In genomic region chr6:48610846-48611245, GRCh38 we compare ENCODE assay signal across 25 cellular contexts.
A peak's percentile ranks its signal among the peaks of the same experiment; 100 is the strongest.
DNase-seq lines count a peak whose midpoint lies in the region; TF ChIP-seq lines count a peak whose summit lies in the region.
"Had no signal": no experiment of that assay in that cellular context is flagged by ENCODE, and none has a peak within 500 bp of the region (broad histone marks: within the 10 kb centered on the region; RNA-seq: fewer than 3 reads in every experiment).

No MANE protein-coding gene starts in this region.

- H3K9me3 ChIP-seq in smooth muscle cell (replicated peaks; ENCODE audit: low read depth), result no peaks in the 10 kb centered on the region
- H3K9me3 ChIP-seq: ascending aorta, stomach, tibial artery had no signal

- no peaks in the 10 kb centered on the region for H3K36me3 Mint-ChIP-seq in endothelial cell (ENCODE audit: low read depth, unreplicated experiment)
- H3K36me3 Mint-ChIP-seq: activated naive CD8-positive, alpha-beta T cell treated with anti-CD3 and anti-CD28 coated beads, Interleukin-2, amount 10 ng/mL, durations not matched to agents 7 days and 5 days; WTC11 had no signal

- H3F3A ChIP-seq in smooth muscle cell (ENCODE audit: low read depth), result no peaks in the 10 kb centered on the region

- 78% methylated on average over 1 of the region's 1 CpG for WGBS in smooth muscle cell (ENCODE audit: low lambda C conversion rate)

- H3K4me3 Mint-ChIP-seq in endothelial cell (ENCODE audit: unreplicated experiment), result no peak overlapping the region
- H3K4me3 Mint-ChIP-seq: activated naive CD8-positive, alpha-beta T cell treated with anti-CD3 and anti-CD28 coated beads, Interleukin-2, amount 10 ng/mL, durations not matched to agents 7 days and 5 days; activated T-cell treated with anti-CD3 and anti-CD28 coated beads, Interleukin-2, amount 50 U/mL, for 4 hours; WTC11 had no signal

- H3K9ac ChIP-seq in smooth muscle cell (ENCODE audit: low read depth), result no peak overlapping the region

- H3K4me1 Mint-ChIP-seq in endothelial cell (ENCODE audit: unreplicated experiment), result no peaks in the 10 kb centered on the region
- H3K4me1 Mint-ChIP-seq: activated naive CD8-positive, alpha-beta T cell treated with anti-CD3 and anti-CD28 coated beads, Interleukin-2, amount 10 ng/mL, durations not matched to agents 7 days and 5 days; WTC11 had no signal

- H3K27ac ChIP-seq in smooth muscle cell (ENCODE audit: low read depth), result no peak overlapping the region
- H3K27ac ChIP-seq: ascending aorta, dorsolateral prefrontal cortex, stomach, tibial artery had no signal

- H3K4me2 ChIP-seq in smooth muscle cell, result no peak overlapping the region

- H4K20me1 ChIP-seq in smooth muscle cell (ENCODE audit: low read depth), result no peaks in the 10 kb centered on the region

- H3K4me1 ChIP-seq in smooth muscle cell (ENCODE audit: low read depth), result no peaks in the 10 kb centered on the region
- H3K4me1 ChIP-seq: ascending aorta, stomach, tibial artery had no signal

- H2AFZ ChIP-seq in smooth muscle cell (ENCODE audit: low read depth), result no peak overlapping the region

- no peak for TF ChIP-seq CTCF in smooth muscle cell (IDR thresholded peaks at IDR 0.05; ENCODE audit: borderline replicate concordance, insufficient read depth, poor library complexity, severe bottlenecking)
- no peak for TF ChIP-seq CTCF in endothelial cell (IDR thresholded peaks at IDR 0.05; ENCODE audit: unreplicated experiment)

- H3K27me3 Mint-ChIP-seq in endothelial cell (ENCODE audit: unreplicated experiment), result no peaks in the 10 kb centered on the region
- H3K27me3 Mint-ChIP-seq: activated naive CD8-positive, alpha-beta T cell treated with anti-CD3 and anti-CD28 coated beads, Interleukin-2, amount 10 ng/mL, durations not matched to agents 7 days and 5 days had no signal

- H3K4me3 ChIP-seq in smooth muscle cell, result no peak overlapping the region
- H3K4me3 ChIP-seq: ascending aorta, dorsolateral prefrontal cortex, stomach, tibial artery had no signal

- H3K9me3 Mint-ChIP-seq in endothelial cell (ENCODE audit: unreplicated experiment), result no peaks in the 10 kb centered on the region
- H3K9me3 Mint-ChIP-seq: WTC11 had no signal

- H3K79me2 ChIP-seq in smooth muscle cell (ENCODE audit: low read depth), result no peaks in the 10 kb centered on the region

- no peaks in the 10 kb centered on the region for H3K36me3 ChIP-seq in smooth muscle cell (ENCODE audit: low read depth)
- H3K36me3 ChIP-seq: ascending aorta, stomach, tibial artery had no signal

- no peaks in the 10 kb centered on the region for H3K27me3 ChIP-seq in smooth muscle cell (ENCODE audit: low read depth)
- H3K27me3 ChIP-seq: ascending aorta, dorsolateral prefrontal cortex, stomach, tibial artery had no signal

- H3K27ac Mint-ChIP-seq in endothelial cell (ENCODE audit: unreplicated experiment), result no peak overlapping the region
- H3K27ac Mint-ChIP-seq: activated naive CD8-positive, alpha-beta T cell treated with anti-CD3 and anti-CD28 coated beads, Interleukin-2, amount 10 ng/mL, durations not matched to agents 7 days and 5 days; WTC11 had no signal

- DNase-seq in HT1080 (ENCODE audit: low read depth) (peak; percentile 34), astrocyte of the hippocampus (ENCODE audit: low read depth, low spot score) (peak; percentile 29), fibroblast of the conjunctiva (ENCODE audit: low read depth) (peak; percentile 31), stromal cell of bone marrow (ENCODE audit: low read depth) (peak; percentile 45), smooth muscle cell (lab: John Stamatoyannopoulos, UW; ENCODE audit: unreplicated experiment) (no peak), endothelial cell (ENCODE audit: low spot score) (no peak)
- no peak for DNase-seq in activated CD8-positive, alpha-beta memory T cell treated with anti-CD3 and anti-CD28 coated beads for 24 hours
- DNase-seq: activated CD4-positive, alpha-beta T cell treated with anti-CD3 and anti-CD28 coated beads, Interleukin-2, amount 50 U/mL, for 1 hour; activated gamma-delta T cell; activated naive CD8-positive, alpha-beta T cell treated with anti-CD3 and anti-CD28 coated beads, Interleukin-2, amount 10 ng/mL, durations not matched to agents 7 days and 5 days; activated T-cell treated with anti-CD3 and anti-CD28 coated beads, Interleukin-2, amount 50 U/mL, for 4 hours; C1 segment of cervical spinal cord; COR-L47; dorsolateral prefrontal cortex; GF-D8; glutamatergic neuron; NCI-H1092 treated with DMSO at 0.1 percent for 48 hours; NCI-H1694 treated with DMSO at 0.1 percent for 48 hours; right cardiac atrium; SIG-M5; stimulated activated CD4-positive, alpha-beta T cell treated with anti-CD3 and anti-CD28 coated beads, Interleukin-4, amount 100 ng/mL, for 1 hour; stomach; tibial artery had no signal

Comparison
In these comparisons a context has a peak if more than half of its experiments do, and no peak if none do; other contexts are left out.
1. DNase-seq: peak in HT1080 (single experiment), astrocyte of the hippocampus (single experiment), fibroblast of the conjunctiva (single experiment) and stromal cell of bone marrow (single experiment); none in activated CD8-positive, alpha-beta memory T cell treated with anti-CD3 and anti-CD28 coated beads for 24 hours (single experiment), smooth muscle cell (single experiment) and endothelial cell (single experiment).